Comparison of ENCODE assay signal across 11 cellular contexts in genomic region chr20:39338977-39339376, GRCh38.
DNase-seq lines count a peak whose midpoint lies in the region; ATAC-seq and TF ChIP-seq lines count a peak whose summit lies in the region.
"Had no signal": no experiment of that assay in that cellular context is flagged by ENCODE, and none has a peak within 500 bp of the region (broad histone marks: within the 10 kb centered on the region; RNA-seq: fewer than 3 reads in every experiment).

No MANE protein-coding gene starts in this region.

- ATAC-seq in GM21447 (IDR thresholded peaks at IDR 0.05; ENCODE audit: unreplicated experiment), result peak; percentile 95
- peak; percentile 69 for ATAC-seq in HG03457 (IDR thresholded peaks at IDR 0.05; ENCODE audit: unreplicated experiment)
- peak in 3 of 4 donors; percentile 69 to 90 (median 78) for ATAC-seq in heart left ventricle
- no peak for ATAC-seq in foreskin keratinocyte
- ATAC-seq in activated CD4-positive, alpha-beta T cell treated with anti-CD3 and anti-CD28 coated beads for 36 hours, result no peak

- WGBS in heart left ventricle, 4 donors, result 4 to 14% (median 12%) methylated on average over 1 of the region's 1 CpG

- no peak for TF ChIP-seq POLR2A in heart left ventricle (IDR thresholded peaks at IDR 0.05)

- DNase-seq in GM13977 (ENCODE audit: low spot score) (peak; percentile 6), heart left ventricle (peak in 4 of 5 donors; percentile 28 to 40 (median 36)), foreskin keratinocyte (no peak), NCI-H510A (lab: John Stamatoyannopoulos, UW) (no peak)
- DNase-seq in activated CD4-positive, alpha-beta T cell treated with anti-CD3 and anti-CD28 coated beads for 36 hours, result no peak
- no peak for DNase-seq in CD4-positive, alpha-beta memory T cell
- DNase-seq: DMS153; stimulated activated CD4-positive, alpha-beta T cell treated with anti-CD3 and anti-CD28 coated beads, Interleukin-2, amount 100 ng/mL, for 48 hours had no signal

- no peak overlapping the region for H3K4me3 ChIP-seq in heart left ventricle
- no peak overlapping the region for H3K4me3 ChIP-seq in CD4-positive, alpha-beta memory T cell (ENCODE audit: low read length in 2 of 2)

- TF ChIP-seq CTCF in GM13977 (IDR thresholded peaks at IDR 0.05; ENCODE audit: extremely low read depth, insufficient read depth, missing control alignments), result no peak
- no peak for TF ChIP-seq CTCF in heart left ventricle (IDR thresholded peaks at IDR 0.05)
- no peak for TF ChIP-seq CTCF in foreskin keratinocyte (conservative IDR thresholded peaks at IDR 0.05)

- H3K4me1 ChIP-seq in heart left ventricle (peaks cover 0 to 11% (median 1%) of the 10 kb centered on the region in 12 donors), foreskin keratinocyte (no peaks in the 10 kb centered on the region)
- H3K4me1 ChIP-seq in CD4-positive, alpha-beta memory T cell (ENCODE audit: insufficient read depth, low read length), result no peaks in the 10 kb centered on the region

- CTCF ChIA-PET in activated CD4-positive, alpha-beta T cell treated with anti-CD3 and anti-CD28 coated beads for 36 hours (lab: Charles Lee), result no interaction called here
- CTCF ChIA-PET in CD4-positive, alpha-beta memory T cell (lab: Charles Lee; ENCODE audit: partially characterized antibody), result no interaction called here

- no peaks in the 10 kb centered on the region for H3K36me3 ChIP-seq in heart left ventricle
- no peaks in the 10 kb centered on the region for H3K36me3 ChIP-seq in CD4-positive, alpha-beta memory T cell (ENCODE audit: insufficient read depth, low read length)

- POLR2A ChIA-PET in activated CD4-positive, alpha-beta T cell treated with anti-CD3 and anti-CD28 coated beads for 36 hours (lab: Charles Lee), result no interaction called here
- POLR2A ChIA-PET in CD4-positive, alpha-beta memory T cell (lab: Charles Lee; ENCODE audit: partially characterized antibody), result no interaction called here

- no peaks in the 10 kb centered on the region for H3K27me3 ChIP-seq in heart left ventricle
- no peaks in the 10 kb centered on the region for H3K27me3 ChIP-seq in foreskin keratinocyte
- no peaks in the 10 kb centered on the region for H3K27me3 ChIP-seq in CD4-positive, alpha-beta memory T cell (ENCODE audit: insufficient read depth, low read length)

- intact Hi-C loops in heart left ventricle (cut with DNase I), result no loop called here
- intact Hi-C loops in activated CD4-positive, alpha-beta T cell treated with anti-CD3 and anti-CD28 coated beads for 36 hours (cut with DNase I, micrococcal nuclease), result no loop called here
- intact Hi-C loops in CD4-positive, alpha-beta memory T cell (cut with micrococcal nuclease), result no loop called here

- H3K27me3 Mint-ChIP-seq in activated CD4-positive, alpha-beta T cell treated with anti-CD3 and anti-CD28 coated beads for 36 hours, result peaks cover 10% of the 10 kb centered on the region
- H3K27me3 Mint-ChIP-seq in CD4-positive, alpha-beta memory T cell, result peaks cover 0 to 8% of the 10 kb centered on the region in 2 donors

- H3K27ac Mint-ChIP-seq in activated CD4-positive, alpha-beta T cell treated with anti-CD3 and anti-CD28 coated beads for 36 hours, result no peak overlapping the region
- H3K27ac Mint-ChIP-seq in CD4-positive, alpha-beta memory T cell, result no peak overlapping the region

- no peak overlapping the region for H3K4me3 Mint-ChIP-seq in activated CD4-positive, alpha-beta T cell treated with anti-CD3 and anti-CD28 coated beads for 36 hours
- no peak overlapping the region for H3K4me3 Mint-ChIP-seq in CD4-positive, alpha-beta memory T cell

- in situ Hi-C loops in GM13977 (cut with MboI; ENCODE audit: low pct_unique_long_range_greater_than_20kb, low sequenced_read_pairs, unreplicated experiment), result no loop called here

- H3K36me3 Mint-ChIP-seq in activated CD4-positive, alpha-beta T cell treated with anti-CD3 and anti-CD28 coated beads for 36 hours (ENCODE audit: low read depth), result no peaks in the 10 kb centered on the region
- no peaks in the 10 kb centered on the region for H3K36me3 Mint-ChIP-seq in CD4-positive, alpha-beta memory T cell

- no peaks in the 10 kb centered on the region for H3K4me1 Mint-ChIP-seq in activated CD4-positive, alpha-beta T cell treated with anti-CD3 and anti-CD28 coated beads for 36 hours
- no peaks in the 10 kb centered on the region for H3K4me1 Mint-ChIP-seq in CD4-positive, alpha-beta memory T cell

- H3K9me3 Mint-ChIP-seq in activated CD4-positive, alpha-beta T cell treated with anti-CD3 and anti-CD28 coated beads for 36 hours (ENCODE audit: low read depth), result no peaks in the 10 kb centered on the region
- H3K9me3 Mint-ChIP-seq in CD4-positive, alpha-beta memory T cell, result peaks cover 0 to 6% (median under 1%) of the 10 kb centered on the region in 8 donors

- H3K9me3 ChIP-seq in heart left ventricle, result no peaks in the 10 kb centered on the region
- no peaks in the 10 kb centered on the region for H3K9me3 ChIP-seq in CD4-positive, alpha-beta memory T cell (ENCODE audit: control insufficient read depth in 1 of 2, low read length in 2 of 2)

- H3K27ac ChIP-seq in heart left ventricle, result peak overlapping the region in 4 of 12 donors; percentile 25 to 50 (median 34)
- no peak overlapping the region for H3K27ac ChIP-seq in foreskin keratinocyte
- no peak overlapping the region for H3K27ac ChIP-seq in CD4-positive, alpha-beta memory T cell (ENCODE audit: low read depth, low read length)
- H3K27ac ChIP-seq: VCaP had no signal

Comparison
In these comparisons a context has a peak if more than half of its experiments do, and no peak if none do; other contexts are left out.
1. DNase-seq: peak in GM13977 (single experiment) and heart left ventricle (4 of 5); none in foreskin keratinocyte (0 of 2), activated CD4-positive, alpha-beta T cell treated with anti-CD3 and anti-CD28 coated beads for 36 hours (single experiment), NCI-H510A (single experiment) and CD4-positive, alpha-beta memory T cell (0 of 5).
2. ATAC-seq: peak in GM21447 (single experiment), HG03457 (single experiment) and heart left ventricle (3 of 4); none in foreskin keratinocyte (single experiment) and activated CD4-positive, alpha-beta T cell treated with anti-CD3 and anti-CD28 coated beads for 36 hours (single experiment).